8 cellular contexts compared by ENCODE assay signal in the genomic region with DNA sequence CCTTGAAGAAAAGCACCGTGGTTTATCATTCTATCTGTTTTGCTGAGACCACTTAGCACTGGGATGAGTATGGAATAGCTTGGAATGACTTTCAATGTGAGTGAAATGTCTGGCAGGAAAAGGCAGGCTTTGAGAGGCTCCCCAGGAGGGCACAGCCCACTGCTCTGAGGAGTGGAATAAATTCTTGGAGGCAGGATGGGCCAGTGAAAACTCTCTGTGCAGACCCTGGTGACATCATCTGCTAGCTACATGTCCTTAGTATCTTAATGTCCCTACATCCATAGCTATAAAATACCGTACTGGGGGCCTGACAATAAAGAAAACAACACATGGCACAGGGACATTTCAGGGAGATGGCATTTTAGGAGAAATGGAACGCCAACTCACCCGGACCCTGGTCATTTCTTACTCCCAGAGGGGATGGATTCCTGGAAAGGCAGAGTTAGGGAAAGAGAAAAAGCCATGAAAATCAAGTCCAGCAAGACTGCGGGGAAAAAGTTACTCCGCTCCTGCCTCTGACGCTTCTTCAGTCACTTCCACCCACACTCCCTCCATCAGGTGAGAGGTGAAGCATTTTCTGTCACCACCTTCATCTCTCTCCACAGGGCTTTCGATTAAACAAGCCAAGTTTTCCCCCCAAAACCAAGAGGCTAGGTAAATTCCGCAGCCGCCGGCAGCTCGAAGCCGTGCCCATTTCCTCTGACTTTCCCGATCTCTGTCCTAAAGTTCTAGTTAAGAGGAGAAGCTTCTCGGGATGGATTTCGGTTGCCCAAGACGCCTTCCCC. TPM values are rescaled to one million over a fixed set of nuclear protein-coding genes. Genes with fewer than 3 reads are reported as not detected.
DNase-seq lines count a peak whose midpoint lies in the region.

No MANE protein-coding gene starts in this region.

- H3K27ac ChIP-seq in muscle layer of colon (ENCODE audit: low read depth, low read length) = peak overlapping the region; percentile 71

- H3K27me3 ChIP-seq in muscle layer of colon (ENCODE audit: control insufficient read depth in 1 of 2, insufficient read depth in 2 of 2, low read length in 2 of 2) = no peaks in the 10 kb centered on the region

- DNase-seq in stimulated activated CD4-positive, alpha-beta T cell treated with anti-CD3 and anti-CD28 coated beads, Interleukin-2, amount 100 ng/mL, for 4 hours (ENCODE audit: low read depth) = peak; percentile 31
- no peak for DNase-seq in stimulated activated CD4-positive, alpha-beta T cell treated with anti-CD3 and anti-CD28 coated beads, Interleukin-12 subunit alpha, Interleukin-12 subunit beta, amount 100 ng/mL, for 4 hours
- DNase-seq in cerebellar cortex (ENCODE audit: low spot score) = peak; percentile 26
- no peak for DNase-seq in Kasumi-1 (lab: John Stamatoyannopoulos, UW)
- no peak for DNase-seq in A172 (ENCODE audit: low spot score)
- DNase-seq in COR-L47 (lab: John Stamatoyannopoulos, UW) = no peak
- DNase-seq in NCI-H187 (lab: John Stamatoyannopoulos, UW) = no peak

- peak overlapping the region; percentile 53 to 55 for H3K4me3 ChIP-seq in muscle layer of colon (ENCODE audit: low read depth in 1 of 2, low read length in 2 of 2)

- H3K4me1 ChIP-seq in muscle layer of colon (ENCODE audit: insufficient read depth, low read length) = peaks cover 9% of the 10 kb centered on the region

- H3K9me3 ChIP-seq in muscle layer of colon (ENCODE audit: low read length) = no peaks in the 10 kb centered on the region

- H3K36me3 ChIP-seq in muscle layer of colon (ENCODE audit: insufficient read depth, low read length) = no peaks in the 10 kb centered on the region

- peak overlapping the region; percentile 2 for H3K9ac ChIP-seq in muscle layer of colon (ENCODE audit: low read length)

RNA-seq across cellular contexts. Expression of gene ZNF239, which starts 1.0 kb away (rescaled TPM):
- total RNA-seq in A172 (2014; rRNA removed; shearing (Covaris generic)) = 3.5 and 5.4 TPM in 2 replicates

RNA-seq across cellular contexts. Expression of gene ZNF485, which starts 32.8 kb away (rescaled TPM):
- 0.41 and 1.4 TPM in 2 replicates for total RNA-seq in A172 (2014; rRNA removed; shearing (Covaris generic))

Comparison
In these comparisons a context has a peak if more than half of its experiments do, and no peak if none do; other contexts are left out.
1. DNase-seq: peak in stimulated activated CD4-positive, alpha-beta T cell treated with anti-CD3 and anti-CD28 coated beads, Interleukin-2, amount 100 ng/mL, for 4 hours (single experiment) and cerebellar cortex (single experiment); none in stimulated activated CD4-positive, alpha-beta T cell treated with anti-CD3 and anti-CD28 coated beads, Interleukin-12 subunit alpha, Interleukin-12 subunit beta, amount 100 ng/mL, for 4 hours (single experiment), Kasumi-1 (0 of 2), A172 (single experiment), COR-L47 (single experiment) and NCI-H187 (0 of 2).